ENCODE assay signal across 2 cellular contexts in the genomic region with DNA sequence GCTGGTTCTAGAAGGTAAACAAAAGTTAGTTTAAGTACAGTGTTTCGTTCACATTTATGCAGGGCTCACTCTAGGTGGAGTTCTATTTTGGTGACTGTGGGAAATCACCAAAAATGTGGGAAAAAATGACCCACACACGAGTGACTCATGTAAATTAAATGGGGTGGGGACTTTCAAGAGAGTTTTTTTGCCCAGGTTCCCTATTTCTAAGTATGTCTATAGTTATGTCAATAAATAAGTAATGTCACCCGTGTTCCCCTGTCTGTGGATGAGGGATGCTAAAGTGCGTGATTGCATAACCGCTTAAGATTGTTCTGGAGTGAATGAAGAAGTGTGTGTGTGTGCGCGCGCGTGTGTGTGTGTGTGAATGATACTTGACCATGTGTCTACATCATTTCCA.
TF ChIP-seq lines count a peak whose summit lies in the region.

No MANE protein-coding gene starts in this region.

TF ChIP-seq in SK-N-SH, 30 proteins besides CTCF, POLR2A, EP300 and RAD21 (continued from another document):
- no peak for TF ChIP-seq TEAD4 (IDR thresholded peaks at IDR 0.05; ENCODE audit: borderline replicate concordance, insufficient read depth)
- no peak for TF ChIP-seq FOSL2 (IDR thresholded peaks at IDR 0.05; ENCODE audit: borderline replicate concordance, low read depth)
- no peak for TF ChIP-seq CHD2 (IDR thresholded peaks at IDR 0.05; ENCODE audit: low read length, partially characterized antibody)
- no peak for TF ChIP-seq JUND (IDR thresholded peaks at IDR 0.05)
- no peak for TF ChIP-seq FOXJ3 (CRISPR knock-in tag; IDR thresholded peaks at IDR 0.05)
- TF ChIP-seq, protein P1, sequence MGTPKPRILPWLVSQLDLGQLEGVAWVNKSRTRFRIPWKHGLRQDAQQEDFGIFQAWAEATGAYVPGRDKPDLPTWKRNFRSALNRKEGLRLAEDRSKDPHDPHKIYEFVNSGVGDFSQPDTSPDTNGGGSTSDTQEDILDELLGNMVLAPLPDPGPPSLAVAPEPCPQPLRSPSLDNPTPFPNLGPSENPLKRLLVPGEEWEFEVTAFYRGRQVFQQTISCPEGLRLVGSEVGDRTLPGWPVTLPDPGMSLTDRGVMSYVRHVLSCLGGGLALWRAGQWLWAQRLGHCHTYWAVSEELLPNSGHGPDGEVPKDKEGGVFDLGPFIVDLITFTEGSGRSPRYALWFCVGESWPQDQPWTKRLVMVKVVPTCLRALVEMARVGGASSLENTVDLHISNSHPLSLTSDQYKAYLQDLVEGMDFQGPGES (IDR thresholded peaks at IDR 0.05; ENCODE audit: low read depth, low read length), result no peak
- TF ChIP-seq FOXM1 (IDR thresholded peaks at IDR 0.05; ENCODE audit: low read depth), result no peak
- TF ChIP-seq, protein P2, sequence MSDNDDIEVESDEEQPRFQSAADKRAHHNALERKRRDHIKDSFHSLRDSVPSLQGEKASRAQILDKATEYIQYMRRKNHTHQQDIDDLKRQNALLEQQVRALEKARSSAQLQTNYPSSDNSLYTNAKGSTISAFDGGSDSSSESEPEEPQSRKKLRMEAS (IDR thresholded peaks at IDR 0.05; ENCODE audit: low read depth), result no peak
- TF ChIP-seq POLR2AphosphoS5 (IDR thresholded peaks at IDR 0.05; ENCODE audit: low read depth, low read length), result no peak
- TF ChIP-seq GATA2 (CRISPR knock-in tag; IDR thresholded peaks at IDR 0.05), result no peak
- TF ChIP-seq MXI1 (IDR thresholded peaks at IDR 0.05; ENCODE audit: low read depth, low read length), result no peak
- TF ChIP-seq GABPA (IDR thresholded peaks at IDR 0.05; ENCODE audit: low read depth), result no peak
TF ChIP-seq in SK-N-SH: peak in this region for 0.

TF ChIP-seq in GM12878, 131 proteins besides CTCF, POLR2A, EP300 and RAD21 (continued from another document):
- TF ChIP-seq, protein P3, sequence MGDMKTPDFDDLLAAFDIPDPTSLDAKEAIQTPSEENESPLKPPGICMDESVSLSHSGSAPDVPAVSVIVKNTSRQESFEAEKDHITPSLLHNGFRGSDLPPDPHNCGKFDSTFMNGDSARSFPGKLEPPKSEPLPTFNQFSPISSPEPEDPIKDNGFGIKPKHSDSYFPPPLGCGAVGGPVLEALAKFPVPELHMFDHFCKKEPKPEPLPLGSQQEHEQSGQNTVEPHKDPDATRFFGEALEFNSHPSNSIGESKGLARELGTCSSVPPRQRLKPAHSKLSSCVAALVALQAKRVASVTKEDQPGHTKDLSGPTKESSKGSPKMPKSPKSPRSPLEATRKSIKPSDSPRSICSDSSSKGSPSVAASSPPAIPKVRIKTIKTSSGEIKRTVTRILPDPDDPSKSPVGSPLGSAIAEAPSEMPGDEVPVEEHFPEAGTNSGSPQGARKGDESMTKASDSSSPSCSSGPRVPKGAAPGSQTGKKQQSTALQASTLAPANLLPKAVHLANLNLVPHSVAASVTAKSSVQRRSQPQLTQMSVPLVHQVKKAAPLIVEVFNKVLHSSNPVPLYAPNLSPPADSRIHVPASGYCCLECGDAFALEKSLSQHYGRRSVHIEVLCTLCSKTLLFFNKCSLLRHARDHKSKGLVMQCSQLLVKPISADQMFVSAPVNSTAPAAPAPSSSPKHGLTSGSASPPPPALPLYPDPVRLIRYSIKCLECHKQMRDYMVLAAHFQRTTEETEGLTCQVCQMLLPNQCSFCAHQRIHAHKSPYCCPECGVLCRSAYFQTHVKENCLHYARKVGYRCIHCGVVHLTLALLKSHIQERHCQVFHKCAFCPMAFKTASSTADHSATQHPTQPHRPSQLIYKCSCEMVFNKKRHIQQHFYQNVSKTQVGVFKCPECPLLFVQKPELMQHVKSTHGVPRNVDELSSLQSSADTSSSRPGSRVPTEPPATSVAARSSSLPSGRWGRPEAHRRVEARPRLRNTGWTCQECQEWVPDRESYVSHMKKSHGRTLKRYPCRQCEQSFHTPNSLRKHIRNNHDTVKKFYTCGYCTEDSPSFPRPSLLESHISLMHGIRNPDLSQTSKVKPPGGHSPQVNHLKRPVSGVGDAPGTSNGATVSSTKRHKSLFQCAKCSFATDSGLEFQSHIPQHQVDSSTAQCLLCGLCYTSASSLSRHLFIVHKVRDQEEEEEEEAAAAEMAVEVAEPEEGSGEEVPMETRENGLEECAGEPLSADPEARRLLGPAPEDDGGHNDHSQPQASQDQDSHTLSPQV (IDR thresholded peaks at IDR 0.05), result no peak
- TF ChIP-seq ZSCAN29 (IDR thresholded peaks at IDR 0.05) (no peak), NKRF (conservative IDR thresholded peaks at IDR 0.05) (no peak), PKNOX1 (IDR thresholded peaks at IDR 0.05) (no peak), NFIC (IDR thresholded peaks at IDR 0.05; ENCODE audit: low read depth, low read length) (no peak), DPF2 (IDR thresholded peaks at IDR 0.05) (no peak), MYB (IDR thresholded peaks at IDR 0.05; ENCODE audit: borderline replicate concordance, low read depth, low read length) (no peak), MYC (IDR thresholded peaks at IDR 0.05; ENCODE audit: insufficient read depth, insufficient read length, insufficient replicate concordance, low read length, severe bottlenecking) (no peak), SRF (IDR thresholded peaks at IDR 0.05; ENCODE audit: low read depth in 2 of 2, low read length in 2 of 2) (no peak), EGR1 (IDR thresholded peaks at IDR 0.05; ENCODE audit: borderline replicate concordance in 1 of 2, low read depth in 2 of 2, low read length in 2 of 2) (no peak), NR2C1 (IDR thresholded peaks at IDR 0.05) (no peak)
- TF ChIP-seq, protein P4, sequence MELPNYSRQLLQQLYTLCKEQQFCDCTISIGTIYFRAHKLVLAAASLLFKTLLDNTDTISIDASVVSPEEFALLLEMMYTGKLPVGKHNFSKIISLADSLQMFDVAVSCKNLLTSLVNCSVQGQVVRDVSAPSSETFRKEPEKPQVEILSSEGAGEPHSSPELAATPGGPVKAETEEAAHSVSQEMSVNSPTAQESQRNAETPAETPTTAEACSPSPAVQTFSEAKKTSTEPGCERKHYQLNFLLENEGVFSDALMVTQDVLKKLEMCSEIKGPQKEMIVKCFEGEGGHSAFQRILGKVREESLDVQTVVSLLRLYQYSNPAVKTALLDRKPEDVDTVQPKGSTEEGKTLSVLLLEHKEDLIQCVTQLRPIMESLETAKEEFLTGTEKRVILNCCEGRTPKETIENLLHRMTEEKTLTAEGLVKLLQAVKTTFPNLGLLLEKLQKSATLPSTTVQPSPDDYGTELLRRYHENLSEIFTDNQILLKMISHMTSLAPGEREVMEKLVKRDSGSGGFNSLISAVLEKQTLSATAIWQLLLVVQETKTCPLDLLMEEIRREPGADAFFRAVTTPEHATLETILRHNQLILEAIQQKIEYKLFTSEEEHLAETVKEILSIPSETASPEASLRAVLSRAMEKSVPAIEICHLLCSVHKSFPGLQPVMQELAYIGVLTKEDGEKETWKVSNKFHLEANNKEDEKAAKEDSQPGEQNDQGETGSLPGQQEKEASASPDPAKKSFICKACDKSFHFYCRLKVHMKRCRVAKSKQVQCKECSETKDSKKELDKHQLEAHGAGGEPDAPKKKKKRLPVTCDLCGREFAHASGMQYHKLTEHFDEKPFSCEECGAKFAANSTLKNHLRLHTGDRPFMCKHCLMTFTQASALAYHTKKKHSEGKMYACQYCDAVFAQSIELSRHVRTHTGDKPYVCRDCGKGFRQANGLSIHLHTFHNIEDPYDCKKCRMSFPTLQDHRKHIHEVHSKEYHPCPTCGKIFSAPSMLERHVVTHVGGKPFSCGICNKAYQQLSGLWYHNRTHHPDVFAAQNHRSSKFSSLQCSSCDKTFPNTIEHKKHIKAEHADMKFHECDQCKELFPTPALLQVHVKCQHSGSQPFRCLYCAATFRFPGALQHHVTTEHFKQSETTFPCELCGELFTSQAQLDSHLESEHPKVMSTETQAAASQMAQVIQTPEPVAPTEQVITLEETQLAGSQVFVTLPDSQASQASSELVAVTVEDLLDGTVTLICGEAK (IDR thresholded peaks at IDR 0.05; ENCODE audit: borderline replicate concordance), result no peak
